In the genomic region with DNA sequence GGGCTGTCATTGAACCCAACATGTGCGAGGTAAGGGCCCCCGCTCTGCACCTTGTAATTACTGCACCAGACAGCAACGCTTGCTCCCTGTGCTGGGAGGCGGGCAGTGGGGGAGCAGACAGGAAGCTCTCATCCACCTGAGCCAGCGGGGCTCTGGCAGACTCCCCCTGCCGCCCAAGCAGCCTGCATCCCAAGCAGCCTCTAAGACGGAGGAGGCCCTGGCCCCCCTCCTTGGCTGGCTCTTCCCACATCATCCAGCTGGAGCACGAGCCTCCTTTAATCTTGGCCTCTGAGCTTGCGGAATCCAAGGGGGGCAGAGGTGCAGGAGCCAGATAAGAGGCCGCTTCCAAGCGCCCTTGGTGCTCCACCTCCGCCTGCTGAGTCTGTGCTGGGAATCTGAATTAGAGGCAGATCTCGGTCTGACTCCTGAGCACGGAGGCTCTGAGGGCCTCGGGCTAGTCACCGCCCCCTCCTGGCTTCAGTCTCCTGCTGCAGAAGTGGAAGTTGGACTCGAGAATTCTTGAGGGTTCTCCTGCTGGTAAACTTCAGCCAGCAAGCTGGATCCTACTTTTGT, we compare ENCODE assay signal across 9 cellular contexts.
DNase-seq lines count a peak whose midpoint lies in the region; ATAC-seq and TF ChIP-seq lines count a peak whose summit lies in the region.
"Had no signal": no experiment of that assay in that cellular context is flagged by ENCODE, and none has a peak within 500 bp of the region (broad histone marks: within the 10 kb centered on the region; RNA-seq: fewer than 3 reads in every experiment).

No MANE protein-coding gene starts in this region.

- DNase-seq in AG09319 (ENCODE audit: extremely low read depth, low read depth) (no peak), NCI-H1417 (lab: John Stamatoyannopoulos, UW) (peak; percentile 57 to 96 (median 92)), cerebellar cortex (ENCODE audit: low spot score) (peak; percentile 74), left kidney (ENCODE audit: low read depth, low spot score) (peak; percentile 58), UCSD-AML1 (lab: John Stamatoyannopoulos, UW; ENCODE audit: unreplicated experiment) (no peak)
- DNase-seq: NK-92 treated with Interleukin-12 subunit alpha and Interleukin-12 subunit beta, amount 100 ng/mL, for 24 hours had no signal

- peak; percentile 37 for TF ChIP-seq CTCF in AG09319 (IDR thresholded peaks at IDR 0.05; ENCODE audit: low read depth, low read length)

- ATAC-seq in GM18873 (IDR thresholded peaks at IDR 0.05; ENCODE audit: low FRiP score, unreplicated experiment) (no peak), GM21619 (IDR thresholded peaks at IDR 0.05; ENCODE audit: unreplicated experiment) (no peak), HG03378 (IDR thresholded peaks at IDR 0.05; ENCODE audit: unreplicated experiment) (no peak)

Comparison
In these comparisons a context has a peak if more than half of its experiments do, and no peak if none do; other contexts are left out.
1. DNase-seq: peak in NCI-H1417 (3 of 3), cerebellar cortex (single experiment) and left kidney (single experiment); none in AG09319 (single experiment) and UCSD-AML1 (single experiment).